ENCODE assay signal across 8 cellular contexts in genomic region chr17:6473128-6473767, GRCh38. TPM values are rescaled to one million over a fixed set of nuclear protein-coding genes. Genes with fewer than 3 reads are reported as not detected.
DNase-seq lines count a peak whose midpoint lies in the region; ATAC-seq and TF ChIP-seq lines count a peak whose summit lies in the region.

No MANE protein-coding gene starts in this region.

- peak; percentile 98 for TF ChIP-seq CTCF in lower lobe of right lung (IDR thresholded peaks at IDR 0.05)

- peak; percentile 32 to 41 for DNase-seq in NOMO-1 (lab: John Stamatoyannopoulos, UW; ENCODE audit: unreplicated experiment in 2 of 2)
- no peak for DNase-seq in NOMO-1 treated with dmso at 0.1 percent for 144 hours (lab: John Stamatoyannopoulos, UW; ENCODE audit: unreplicated experiment)
- peak; percentile 25 for DNase-seq in NCI-H345 (lab: John Stamatoyannopoulos, UW)
- DNase-seq in activated CD4-positive, alpha-beta T cell treated with anti-CD3 and anti-CD28 coated beads, Interleukin-2, amount 50 U/mL, for 48 hours: peak; percentile 76 to 80
- DNase-seq in dermis microvascular lymphatic vessel endothelial cell (ENCODE audit: low read depth in 2 of 2): peak; percentile 56 to 65
- DNase-seq in lower lobe of right lung: peak; percentile 86
- peak; percentile 36 to 74 (median 44) for DNase-seq in stimulated activated CD4-positive, alpha-beta T cell treated with anti-CD3 and anti-CD28 coated beads, TNF-alpha, amount 100 ng/mL, for 48 hours (ENCODE audit: low read depth in 3 of 3)

- H3K36me3 ChIP-seq in lower lobe of right lung: no peaks in the 10 kb centered on the region

- no peaks in the 10 kb centered on the region for H3K9me3 ChIP-seq in lower lobe of right lung

- H3K4me3 ChIP-seq in lower lobe of right lung: no peak overlapping the region

- no peak overlapping the region for H3K27ac ChIP-seq in lower lobe of right lung

- ATAC-seq in lower lobe of right lung: peak; percentile 85 to 89
- ATAC-seq in HG02678 (IDR thresholded peaks at IDR 0.05; ENCODE audit: unreplicated experiment): no peak

- H3K27me3 ChIP-seq in lower lobe of right lung (ENCODE audit: low read depth): no peaks in the 10 kb centered on the region

- intact Hi-C loops in lower lobe of right lung (cut with DNase I): no loop called here

- H3K4me1 ChIP-seq in lower lobe of right lung: no peaks in the 10 kb centered on the region

RNA-seq across cellular contexts. Expression of gene PIMREG, which starts 29.0 kb away (rescaled TPM):
- 8.2 and 21.7 TPM in 2 replicates for total RNA-seq in dermis microvascular lymphatic vessel endothelial cell
- total RNA-seq in lower lobe of right lung: 0.62 TPM

RNA-seq across cellular contexts. Expression of gene AIPL1, which starts 38.3 kb away (rescaled TPM):
- total RNA-seq in dermis microvascular lymphatic vessel endothelial cell (not detected in 2 replicates), lower lobe of right lung (not detected)
